8 cellular contexts compared by ENCODE assay signal in genomic region chr15:90352109-90352893, GRCh38. TPM values are rescaled to one million over a fixed set of nuclear protein-coding genes. Genes with fewer than 3 reads are reported as not detected.
DNase-seq lines count a peak whose midpoint lies in the region; ATAC-seq, FAIRE-seq and TF ChIP-seq lines count a peak whose summit lies in the region.

ZNF774 (plus strand) TSS chr15:90352284; CDS start chr15:90354661, 2,377 bp downstream.

- peak; percentile 62 for FAIRE-seq in HTR-8/SVneo (lab: Jason Lieb, UNC)

- DNase-seq in COR-L47 (lab: John Stamatoyannopoulos, UW) (peak; percentile 97), HTR-8/SVneo (ENCODE audit: insufficient read length, low spot score) (peak; percentile 98), NOMO-1 treated with DMSO at 0.1 percent for 48 hours (lab: John Stamatoyannopoulos, UW; ENCODE audit: unreplicated experiment) (peak; percentile 89), endothelial cell (ENCODE audit: low spot score) (peak; percentile 87), mesothelial cell of epicardium (ENCODE audit: low spot score in 2 of 2, unreplicated experiment in 2 of 2) (peak; percentile 76 to 88)
- peak; percentile 95 for DNase-seq in activated CD8-positive, alpha-beta memory T cell treated with anti-CD3 and anti-CD28 coated beads, Interleukin-2, amount 10 ng/mL, durations not matched to agents 7 days and 5 days
- DNase-seq in stimulated activated CD8-positive, alpha-beta memory T cell treated with anti-CD3 and anti-CD28 coated beads, Interleukin-15, amount 100 ng/mL, for 4 hours (ENCODE audit: low read depth in 2 of 2): peak; percentile 68 to 77

- no peak for TF ChIP-seq CTCF in endothelial cell (IDR thresholded peaks at IDR 0.05; ENCODE audit: unreplicated experiment)
- no peak for TF ChIP-seq CTCF in mesothelial cell of epicardium (IDR thresholded peaks at IDR 0.05; ENCODE audit: unreplicated experiment)

- peaks cover 11% of the 10 kb centered on the region for H3K27me3 Mint-ChIP-seq in activated CD8-positive, alpha-beta memory T cell treated with anti-CD3 and anti-CD28 coated beads, Interleukin-2, amount 10 ng/mL, durations not matched to agents 7 days and 5 days
- H3K27me3 Mint-ChIP-seq in endothelial cell (ENCODE audit: unreplicated experiment) (no peaks in the 10 kb centered on the region), mesothelial cell of epicardium (ENCODE audit: low read depth) (no peaks in the 10 kb centered on the region)

- ATAC-seq in GM21381 (IDR thresholded peaks at IDR 0.05; ENCODE audit: unreplicated experiment): peak; percentile 99
- peak; percentile 99 for ATAC-seq in activated CD8-positive, alpha-beta memory T cell treated with anti-CD3 and anti-CD28 coated beads, Interleukin-2, amount 10 ng/mL, durations not matched to agents 7 days and 5 days

- peak within 1 kb of the TSS; percentile 67 for H3K27ac Mint-ChIP-seq in activated CD8-positive, alpha-beta memory T cell treated with anti-CD3 and anti-CD28 coated beads, Interleukin-2, amount 10 ng/mL, durations not matched to agents 7 days and 5 days
- H3K27ac Mint-ChIP-seq in endothelial cell (ENCODE audit: unreplicated experiment) (no peak within 1 kb of the TSS), mesothelial cell of epicardium (peak within 1 kb of the TSS; percentile 90)

- H3K9me3 Mint-ChIP-seq in activated CD8-positive, alpha-beta memory T cell treated with anti-CD3 and anti-CD28 coated beads, Interleukin-2, amount 10 ng/mL, durations not matched to agents 7 days and 5 days (ENCODE audit: low read depth): no peaks in the 10 kb centered on the region
- H3K9me3 Mint-ChIP-seq in endothelial cell (ENCODE audit: unreplicated experiment): no peaks in the 10 kb centered on the region
- peaks cover 4% of the 10 kb centered on the region for H3K9me3 Mint-ChIP-seq in mesothelial cell of epicardium

- no peaks in the 10 kb centered on the region for H3K36me3 Mint-ChIP-seq in activated CD8-positive, alpha-beta memory T cell treated with anti-CD3 and anti-CD28 coated beads, Interleukin-2, amount 10 ng/mL, durations not matched to agents 7 days and 5 days
- H3K36me3 Mint-ChIP-seq in endothelial cell (ENCODE audit: low read depth, unreplicated experiment) (no peaks in the 10 kb centered on the region), mesothelial cell of epicardium (no peaks in the 10 kb centered on the region)

- peaks cover 25% of the 10 kb centered on the region for H3K4me1 Mint-ChIP-seq in activated CD8-positive, alpha-beta memory T cell treated with anti-CD3 and anti-CD28 coated beads, Interleukin-2, amount 10 ng/mL, durations not matched to agents 7 days and 5 days
- H3K4me1 Mint-ChIP-seq in endothelial cell (ENCODE audit: unreplicated experiment) (no peaks in the 10 kb centered on the region), mesothelial cell of epicardium (peaks cover 22% of the 10 kb centered on the region)

- CTCF ChIA-PET in activated CD8-positive, alpha-beta memory T cell treated with anti-CD3 and anti-CD28 coated beads, Interleukin-2, amount 10 ng/mL, durations not matched to agents 7 days and 5 days (lab: Charles Lee): interaction anchor here (0.8 to 2.5 kb wide), 5 partner anchors 9 to 62 kb away, joined by 3 to 16 read pairs (median 4); no protein-coding TSS in a partner anchor

- peak within 1 kb of the TSS; percentile 81 for H3K4me3 Mint-ChIP-seq in activated CD8-positive, alpha-beta memory T cell treated with anti-CD3 and anti-CD28 coated beads, Interleukin-2, amount 10 ng/mL, durations not matched to agents 7 days and 5 days
- peak within 1 kb of the TSS; percentile 90 for H3K4me3 Mint-ChIP-seq in endothelial cell (ENCODE audit: unreplicated experiment)
- peak within 1 kb of the TSS; percentile 90 for H3K4me3 Mint-ChIP-seq in mesothelial cell of epicardium

RNA-seq across cellular contexts. Expression of gene ZNF774, which starts in this region (rescaled TPM):
- 1 to 10 TPM; 1.6 to 2.1 TPM for total RNA-seq in activated CD8-positive, alpha-beta memory T cell treated with anti-CD3 and anti-CD28 coated beads, Interleukin-2, amount 10 ng/mL, durations not matched to agents 7 days and 5 days
- total RNA-seq in endothelial cell (ENCODE audit: unreplicated experiment) (4.1 TPM), mesothelial cell of epicardium (7.4 to 10.0 TPM (median 8.0 TPM) in 3 replicates)

Comparison
In these comparisons a context has a peak if more than half of its experiments do, and no peak if none do; other contexts are left out.
1. Peak in every context shown above with its lines: DNase-seq and ATAC-seq.